9 cellular contexts compared by ENCODE assay signal in genomic region chr20:63060057-63060991, GRCh38. TPM values are rescaled to one million over a fixed set of nuclear protein-coding genes. Genes with fewer than 3 reads are reported as not detected.
DNase-seq lines count a peak whose midpoint lies in the region; ATAC-seq and TF ChIP-seq lines count a peak whose summit lies in the region.
"Had no signal": no experiment of that assay in that cellular context is flagged by ENCODE, and none has a peak within 500 bp of the region (broad histone marks: within the 10 kb centered on the region; RNA-seq: fewer than 3 reads in every experiment).

No MANE protein-coding gene starts in this region.

- H3K27me3 ChIP-seq in dorsolateral prefrontal cortex = peaks cover 0 to 54% (median 6%) of the 10 kb centered on the region in 45 donors
- peaks cover 93% of the 10 kb centered on the region for H3K27me3 ChIP-seq in gastroesophageal sphincter

- DNase-seq in NCI-H82 (lab: John Stamatoyannopoulos, UW) = peak; percentile 63
- DNase-seq in NCI-H82 treated with DMSO at 0.1 percent for 48 hours (lab: John Stamatoyannopoulos, UW; ENCODE audit: unreplicated experiment) = no peak
- DNase-seq in NCI-H524 (lab: John Stamatoyannopoulos, UW) = peak; percentile 70 to 87
- DNase-seq in dorsolateral prefrontal cortex = peak in 8 of 10 donors; percentile 20 to 88 (median 42)
- peak; percentile 50 for DNase-seq in sciatic nerve (ENCODE audit: low spot score)

- peak overlapping the region in 2 of 59 donors; percentile 22 to 76 for H3K27ac ChIP-seq in dorsolateral prefrontal cortex
- no peak overlapping the region for H3K27ac ChIP-seq in gastroesophageal sphincter

- 40 to 49% methylated on average over 1 to 8 of the region's 23 CpGs for WGBS in gastroesophageal sphincter (ENCODE audit: low coverage in 1 of 2), 2 donors

- intact Hi-C loops in dorsolateral prefrontal cortex (cut with DNase I) = no loop called here
- intact Hi-C loops in sciatic nerve (cut with DNase I) = no loop called here

- H3K4me1 ChIP-seq in gastroesophageal sphincter = peaks cover 0 to 10% (median 0%) of the 10 kb centered on the region in 3 donors

- H3K36me3 ChIP-seq in gastroesophageal sphincter = no peaks in the 10 kb centered on the region

- TF ChIP-seq POLR2A in gastroesophageal sphincter (IDR thresholded peaks at IDR 0.05) = no peak

- TF ChIP-seq CTCF in dorsolateral prefrontal cortex (IDR thresholded peaks at IDR 0.05 in 54 of 56, conservative IDR thresholded peaks at IDR 0.05 in 2 of 56; ENCODE audit: low read depth in 1 of 56, partially characterized antibody in 56 of 56) (no peak), gastroesophageal sphincter (IDR thresholded peaks at IDR 0.05) (no peak)

- no peak for TF ChIP-seq EP300 in gastroesophageal sphincter (IDR thresholded peaks at IDR 0.05)

- no peaks in the 10 kb centered on the region for H3K9me3 ChIP-seq in gastroesophageal sphincter

- ATAC-seq in sciatic nerve (no peak), gastroesophageal sphincter (no peak), HG02884 (IDR thresholded peaks at IDR 0.05; ENCODE audit: unreplicated experiment) (no peak), HG02642 (IDR thresholded peaks at IDR 0.05; ENCODE audit: poor library complexity, unreplicated experiment) (no peak)

- H3K4me3 ChIP-seq in dorsolateral prefrontal cortex (no peak overlapping the region), gastroesophageal sphincter (no peak overlapping the region)

RNA-seq across cellular contexts. Expression of gene BHLHE23, which starts 53.6 kb away (rescaled TPM):
- total RNA-seq in dorsolateral prefrontal cortex (not detected), sciatic nerve (not detected), gastroesophageal sphincter (not detected)
- total RNA-seq: endothelial cell of umbilical vein had no signal
